In the genomic region with DNA sequence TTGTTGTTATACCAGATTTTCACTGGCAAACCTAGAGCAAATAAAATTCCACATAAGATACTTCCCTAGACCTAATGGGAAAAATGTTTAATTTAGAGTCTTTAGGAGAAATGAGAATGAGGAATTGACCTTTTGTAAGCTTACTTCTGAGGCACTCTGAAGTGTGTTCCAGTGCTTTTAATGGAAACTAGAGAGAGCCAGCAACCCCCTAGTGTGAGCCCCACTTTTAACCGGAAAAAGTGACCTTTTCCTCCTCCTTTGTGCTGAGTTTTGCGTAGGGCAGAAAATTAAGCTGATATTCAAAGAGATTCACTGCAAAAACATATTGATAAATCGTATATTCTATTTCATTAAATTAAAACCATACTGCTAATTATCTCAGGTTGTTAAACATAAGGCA, we compare ENCODE assay signal across 1 cellular context.
TF ChIP-seq lines count a peak whose summit lies in the region.

No MANE protein-coding gene starts in this region.

TF ChIP-seq in SK-N-SH treated with all-trans-retinoic acid at 6 μM for 48 hours, 23 proteins besides CTCF, POLR2A, EP300 and RAD21 (continued from another document):
- TF ChIP-seq, protein P1, sequence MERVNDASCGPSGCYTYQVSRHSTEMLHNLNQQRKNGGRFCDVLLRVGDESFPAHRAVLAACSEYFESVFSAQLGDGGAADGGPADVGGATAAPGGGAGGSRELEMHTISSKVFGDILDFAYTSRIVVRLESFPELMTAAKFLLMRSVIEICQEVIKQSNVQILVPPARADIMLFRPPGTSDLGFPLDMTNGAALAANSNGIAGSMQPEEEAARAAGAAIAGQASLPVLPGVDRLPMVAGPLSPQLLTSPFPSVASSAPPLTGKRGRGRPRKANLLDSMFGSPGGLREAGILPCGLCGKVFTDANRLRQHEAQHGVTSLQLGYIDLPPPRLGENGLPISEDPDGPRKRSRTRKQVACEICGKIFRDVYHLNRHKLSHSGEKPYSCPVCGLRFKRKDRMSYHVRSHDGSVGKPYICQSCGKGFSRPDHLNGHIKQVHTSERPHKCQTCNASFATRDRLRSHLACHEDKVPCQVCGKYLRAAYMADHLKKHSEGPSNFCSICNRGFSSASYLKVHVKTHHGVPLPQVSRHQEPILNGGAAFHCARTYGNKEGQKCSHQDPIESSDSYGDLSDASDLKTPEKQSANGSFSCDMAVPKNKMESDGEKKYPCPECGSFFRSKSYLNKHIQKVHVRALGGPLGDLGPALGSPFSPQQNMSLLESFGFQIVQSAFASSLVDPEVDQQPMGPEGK (CRISPR knock-in tag; IDR thresholded peaks at IDR 0.05; ENCODE audit: borderline replicate concordance) = no peak
- TF ChIP-seq SNAI2 (CRISPR knock-in tag; IDR thresholded peaks at IDR 0.05) (no peak), CREB5 (CRISPR knock-in tag; IDR thresholded peaks at IDR 0.05; ENCODE audit: low read depth) (no peak), CSDC2 (CRISPR knock-in tag; IDR thresholded peaks at IDR 0.05) (no peak), TOX (CRISPR knock-in tag; IDR thresholded peaks at IDR 0.05; ENCODE audit: borderline replicate concordance) (no peak)
